Comparison of ENCODE assay signal across 29 cellular contexts in genomic region chr2:142504754-142505153, GRCh38.
"Had no signal": no experiment of that assay in that cellular context is flagged by ENCODE, and none has a peak within 500 bp of the region (broad histone marks: within the 10 kb centered on the region; RNA-seq: fewer than 3 reads in every experiment).

No MANE protein-coding gene starts in this region.

- H3K4me3 Mint-ChIP-seq: dendritic cell treated with granulocyte-macrophage colony-stimulating factor and Interleukin-4, amounts not matched to agents 40 ng/mL and 50 ng/mL, for 4 days; effector memory CD8-positive, alpha-beta T cell; endodermal cell had no signal

- H3K27me3 ChIP-seq: colonic mucosa, dorsolateral prefrontal cortex, esophagus muscularis mucosa, esophagus squamous epithelium, foreskin keratinocyte, gastrocnemius medialis, gastroesophageal sphincter, heart left ventricle, heart right ventricle, hepatocyte had no signal

- DNase-seq: colonic mucosa; cortex of kidney; dermis blood vessel endothelial cell; dorsolateral prefrontal cortex; effector CD4-positive, alpha-beta T cell; effector CD8-positive, alpha-beta T cell; effector memory CD4-positive, alpha-beta T cell; effector memory CD8-positive, alpha-beta T cell; endodermal cell; erythroblast; esophagus squamous epithelium; foreskin fibroblast; foreskin keratinocyte; foreskin melanocyte; gastrocnemius medialis; glutamatergic neuron; head of caudate nucleus; heart left ventricle; heart right ventricle had no signal

- H3K4me2 ChIP-seq: hepatocyte had no signal

- H3K36me3 ChIP-seq: colonic mucosa, esophagus muscularis mucosa, esophagus squamous epithelium, gastrocnemius medialis, gastroesophageal sphincter, heart left ventricle, heart right ventricle had no signal

- H3K27ac Mint-ChIP-seq: dendritic cell treated with granulocyte-macrophage colony-stimulating factor and Interleukin-4, amounts not matched to agents 40 ng/mL and 50 ng/mL, for 4 days; effector memory CD8-positive, alpha-beta T cell; endodermal cell had no signal

- H3K9me3 ChIP-seq: colonic mucosa, esophagus muscularis mucosa, esophagus squamous epithelium, gastrocnemius medialis, gastroesophageal sphincter, heart left ventricle had no signal

- H3K4me3 ChIP-seq: colonic mucosa, coronary artery, dorsolateral prefrontal cortex, esophagus muscularis mucosa, esophagus squamous epithelium, gastrocnemius medialis, gastroesophageal sphincter, heart left ventricle, heart right ventricle, hepatocyte had no signal

- H3K79me2 ChIP-seq: hepatocyte had no signal

- H3K4me1 ChIP-seq: colonic mucosa, esophagus muscularis mucosa, esophagus squamous epithelium, foreskin keratinocyte, gastrocnemius medialis, gastroesophageal sphincter, heart left ventricle, heart right ventricle had no signal

- H3K27ac ChIP-seq: colonic mucosa, coronary artery, dorsolateral prefrontal cortex, epithelial cell of prostate, esophagus muscularis mucosa, esophagus squamous epithelium, foreskin keratinocyte, gastrocnemius medialis, gastroesophageal sphincter, heart left ventricle, heart right ventricle, hepatocyte had no signal

- ATAC-seq: effector memory CD8-positive, alpha-beta T cell; esophagus mucosa; foreskin keratinocyte; gastrocnemius medialis; gastroesophageal sphincter; heart left ventricle; heart right ventricle had no signal

- H3K9me3 Mint-ChIP-seq: endodermal cell had no signal

- H3K27me3 Mint-ChIP-seq: dendritic cell treated with granulocyte-macrophage colony-stimulating factor and Interleukin-4, amounts not matched to agents 40 ng/mL and 50 ng/mL, for 4 days; effector memory CD8-positive, alpha-beta T cell had no signal

- H2AFZ ChIP-seq: hepatocyte had no signal

- FAIRE-seq: endometrium, endothelial cell of umbilical vein, frontal cortex had no signal
